16 cellular contexts compared by ENCODE assay signal in the genomic region with DNA sequence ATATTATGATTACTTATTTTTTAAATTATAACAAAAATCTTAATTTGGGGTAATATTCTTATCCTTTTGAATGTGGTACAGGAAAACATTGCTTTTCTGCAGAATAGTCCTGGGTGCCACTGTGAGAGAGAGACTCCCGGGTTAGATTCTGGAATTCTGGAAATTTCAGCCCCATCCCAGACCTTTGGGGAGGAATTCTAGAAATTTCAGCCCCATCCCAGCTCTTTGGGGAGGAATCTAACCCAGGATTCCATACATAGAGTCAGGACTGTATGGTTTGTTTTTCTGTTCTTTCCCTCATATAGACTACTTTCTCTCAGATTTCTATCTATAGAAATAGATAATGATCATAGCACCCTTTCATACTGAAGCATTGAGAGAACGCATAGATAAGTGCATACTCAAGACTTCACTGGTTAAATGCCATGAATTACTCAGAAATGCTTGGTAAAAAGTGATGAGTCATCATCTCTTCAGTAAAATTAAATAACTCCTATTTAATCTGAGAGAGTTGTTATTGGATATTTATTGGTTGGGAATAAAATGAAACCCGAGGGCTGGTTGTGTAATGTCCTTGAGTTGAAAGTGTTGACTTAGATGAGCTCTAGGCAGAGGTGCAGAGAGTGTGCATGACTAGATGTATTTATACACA. TPM values are rescaled to one million over a fixed set of nuclear protein-coding genes. Genes with fewer than 3 reads are reported as not detected.
DNase-seq lines count a peak whose midpoint lies in the region; ATAC-seq, FAIRE-seq and TF ChIP-seq lines count a peak whose summit lies in the region.
"Had no signal": no experiment of that assay in that cellular context is flagged by ENCODE, and none has a peak within 500 bp of the region (broad histone marks: within the 10 kb centered on the region; RNA-seq: fewer than 3 reads in every experiment).

No MANE protein-coding gene starts in this region.

- peaks cover 66% of the 10 kb centered on the region for H3K36me3 Mint-ChIP-seq in WTC11
- H3K36me3 Mint-ChIP-seq in stimulated activated effector memory CD8-positive, alpha-beta T cell treated with anti-CD3 and anti-CD28 coated beads, Interleukin-12 subunit alpha, Interleukin-12 subunit beta, amount 100 ng/mL, for 72 hours: peaks cover 67% of the 10 kb centered on the region

- in situ Hi-C loops in HepG2 (cut with HindIII; ENCODE audit: extremely low pct_ligation_motif_present, low pct_unique_long_range_greater_than_20kb): no loop called here

- no peaks in the 10 kb centered on the region; the same call in 1 of the 2 replicates for H4K20me1 ChIP-seq in HepG2 (ENCODE audit: insufficient read depth, low read length)

- WGBS in HepG2 (ENCODE audit: low lambda C conversion rate): 94% methylated on average over 3 of the region's 3 CpGs
- WGBS in right lobe of liver (ENCODE audit: insufficient coverage, low coverage, low lambda C conversion rate, missing lambda C conversion rate): 84% methylated on average over 3 of the region's 3 CpGs

- H3K4me1 ChIP-seq in HepG2 (ENCODE audit: insufficient read depth, low read length) (0 out of 2 replicates have a peak, but pooled peaks cover 5% of the 10 kb centered on the region), right lobe of liver (no peaks in the 10 kb centered on the region)

- no peak overlapping the region for H2AFZ ChIP-seq in HepG2 (ENCODE audit: low read length)

- no peaks in the 10 kb centered on the region for H3K9me3 ChIP-seq in HepG2 (ENCODE audit: low read length)
- H3K9me3 ChIP-seq in right lobe of liver: no peaks in the 10 kb centered on the region
- H3K9me3 ChIP-seq: esophagus muscularis mucosa, left ventricle myocardium inferior, vagina had no signal

- no peaks in the 10 kb centered on the region for H3K27me3 ChIP-seq in HepG2 (ENCODE audit: control insufficient read depth in 1 of 2, insufficient read depth in 2 of 2, low read length in 2 of 2)
- H3K27me3 ChIP-seq in right lobe of liver: no peaks in the 10 kb centered on the region
- H3K27me3 ChIP-seq: esophagus muscularis mucosa, vagina had no signal

- CTCF ChIA-PET in HepG2 (lab: Yijun Ruan, JAX; ENCODE audit: low intra/inter-chr PET ratio, low total read pairs): no interaction called here
- CTCF ChIA-PET in WTC11 (lab: Charles Lee): interaction anchor here (1.3 kb wide), 1 partner anchor 54 kb away, joined by 6 read pairs; no protein-coding TSS in a partner anchor

- peak overlapping the region; percentile 60 for H3K27ac Mint-ChIP-seq in WTC11
- no peak overlapping the region for H3K27ac Mint-ChIP-seq in stimulated activated effector memory CD8-positive, alpha-beta T cell treated with anti-CD3 and anti-CD28 coated beads, Interleukin-12 subunit alpha, Interleukin-12 subunit beta, amount 100 ng/mL, for 72 hours

- H3K4me2 ChIP-seq in HepG2 (ENCODE audit: low read depth, low read length): no peak overlapping the region

- TF ChIP-seq POLR2A in HepG2 (IDR thresholded peaks at IDR 0.05; ENCODE audit: insufficient read depth in 1 of 2, low read depth in 2 of 2, low read length in 2 of 2) (no peak), right lobe of liver (IDR thresholded peaks at IDR 0.05) (no peak)

- BruUV-seq in HepG2 (replicated peaks; lab: Mats Ljungman, UMichigan): no TSS peak

- H3K4me3 Mint-ChIP-seq in WTC11: no peak overlapping the region
- H3K4me3 Mint-ChIP-seq in stimulated activated effector memory CD8-positive, alpha-beta T cell treated with anti-CD3 and anti-CD28 coated beads, Interleukin-12 subunit alpha, Interleukin-12 subunit beta, amount 100 ng/mL, for 72 hours: no peak overlapping the region

- POLR2A ChIA-PET in HepG2 (lab: Yijun Ruan, JAX) (no interaction called here), WTC11 (lab: Charles Lee) (interaction anchor here (0.8 kb wide), 1 partner anchor 8 kb away, joined by 3 read pairs; a partner anchor contains a TSS)

- H3K4me3 ChIP-seq in HepG2 (replicated peaks in 1 of 3; ENCODE audit: insufficient read depth in 1 of 3, low read depth in 2 of 3, low read length in 3 of 3) (no peak overlapping the region), right lobe of liver (no peak overlapping the region)
- H3K4me3 ChIP-seq: esophagus muscularis mucosa, left ventricle myocardium inferior, vagina had no signal

- TF ChIP-seq CTCF in HepG2 (CRISPR knock-in tag; IDR thresholded peaks at IDR 0.05): no peak
- TF ChIP-seq CTCF in right lobe of liver (IDR thresholded peaks at IDR 0.05): no peak
- TF ChIP-seq CTCF in WTC11 (IDR thresholded peaks at IDR 0.05): no peak

- FAIRE-seq in HepG2 (lab: Jason Lieb, UNC): no peak
- FAIRE-seq: GM12891 had no signal

- no peak for TF ChIP-seq RAD21 in HepG2 (CRISPR knock-in tag; IDR thresholded peaks at IDR 0.05)

- no peaks in the 10 kb centered on the region for H3K27me3 Mint-ChIP-seq in WTC11 (ENCODE audit: low read depth)

- TF ChIP-seq EP300 in HepG2 (IDR thresholded peaks at IDR 0.05; ENCODE audit: low read depth in 2 of 2, low read length in 2 of 2) (no peak), HepG2 (CRISPR knock-in tag; IDR thresholded peaks at IDR 0.05; ENCODE audit: borderline replicate concordance) (no peak)

- DNase-seq in HepG2 (ENCODE audit: low spot score) (no peak), right lobe of liver (no peak), WTC11 (ENCODE audit: low spot score) (no peak), fibroblast of peridontal ligament (ENCODE audit: extremely low read depth) (peak; percentile 66), glomerular visceral epithelial cell (ENCODE audit: extremely low spot score) (no peak)
- no peak for DNase-seq in stimulated activated effector memory CD8-positive, alpha-beta T cell treated with anti-CD3 and anti-CD28 coated beads, Interleukin-12 subunit alpha, Interleukin-12 subunit beta, amount 100 ng/mL, for 72 hours (ENCODE audit: low spot score in 2 of 2)
- DNase-seq: amygdala; left ventricle myocardium inferior; NCI-H1694 treated with DMSO at 0.1 percent for 48 hours; NCI-H446; stimulated activated naive CD4-positive, alpha-beta T cell treated with Interleukin-2 at 50 U/mL for 16 hours had no signal

- peaks cover 34% of the 10 kb centered on the region for H3K4me1 Mint-ChIP-seq in WTC11
- H3K4me1 Mint-ChIP-seq in stimulated activated effector memory CD8-positive, alpha-beta T cell treated with anti-CD3 and anti-CD28 coated beads, Interleukin-12 subunit alpha, Interleukin-12 subunit beta, amount 100 ng/mL, for 72 hours: peaks cover 6% of the 10 kb centered on the region

- H3K27ac ChIP-seq in HepG2 (ENCODE audit: extremely low read length, insufficient read depth, low read length): no peak overlapping the region
- no peak overlapping the region for H3K27ac ChIP-seq in right lobe of liver
- H3K27ac ChIP-seq: esophagus muscularis mucosa, left ventricle myocardium inferior, vagina had no signal

- no peak overlapping the region for H3K9ac ChIP-seq in HepG2 (ENCODE audit: insufficient read depth, low read depth, low read length)

- no peaks in the 10 kb centered on the region for H3K79me2 ChIP-seq in HepG2 (ENCODE audit: insufficient read depth, low read length)

- H3K36me3 ChIP-seq in HepG2 (replicated peaks in 1 of 2; ENCODE audit: control insufficient read depth in 1 of 2, insufficient read depth in 2 of 2, low read length in 2 of 2) (peaks cover 12 to 51% of the 10 kb centered on the region in 2 experiments), right lobe of liver (peaks cover 0 to 18% (median 15%) of the 10 kb centered on the region in 4 donors)

- intact Hi-C loops in HepG2 (cut with micrococcal nuclease; ENCODE audit: unreplicated experiment): no loop called here
- intact Hi-C loops in right lobe of liver (cut with DNase I): no loop called here

- no peak for ATAC-seq in HepG2
- no peak for ATAC-seq in right lobe of liver
- peak; percentile 47; the same call in 1 of the 2 replicates for ATAC-seq in WTC11
- ATAC-seq in stimulated activated effector memory CD8-positive, alpha-beta T cell treated with anti-CD3 and anti-CD28 coated beads, Interleukin-12 subunit alpha, Interleukin-12 subunit beta, amount 100 ng/mL, for 72 hours: peak; percentile 44
- ATAC-seq in GM21447 (IDR thresholded peaks at IDR 0.05; ENCODE audit: unreplicated experiment): no peak
- ATAC-seq in GM21367 (IDR thresholded peaks at IDR 0.05; ENCODE audit: unreplicated experiment): no peak

- 0 out of 2 replicates have a peak, but pooled peaks cover 3% of the 10 kb centered on the region for H3K9me3 Mint-ChIP-seq in WTC11
- H3K9me3 Mint-ChIP-seq in stimulated activated effector memory CD8-positive, alpha-beta T cell treated with anti-CD3 and anti-CD28 coated beads, Interleukin-12 subunit alpha, Interleukin-12 subunit beta, amount 100 ng/mL, for 72 hours: no peaks in the 10 kb centered on the region

RNA-seq across cellular contexts. Expression of a gene that starts 8.3 kb away (rescaled TPM):
- total RNA-seq in HepG2 (2016; rRNA removed; fragmentation: Illumina TruSeq; extraction: Trizol) (58.9 and 87.3 TPM in 2 replicates), right lobe of liver (10 to 100 TPM; 12.6 to 42.3 (median 22.4) TPM), WTC11 (2021) (89.1 to 93.2 TPM (median 90.7 TPM) in 3 replicates)
- 21.6 and 23.6 TPM in 2 replicates for total RNA-seq in HepG2 (2016; cell fraction: cytosol; rRNA removed; fragmentation: Illumina TruSeq; extraction: Trizol; ENCODE audit: low read depth)
- 64.0 and 92.3 TPM in 2 replicates for total RNA-seq in HepG2 (2016; cell fraction: insoluble cytoplasmic fraction; rRNA removed; fragmentation: Illumina TruSeq; extraction: Trizol)
- total RNA-seq in HepG2 (2016; cell fraction: membrane; rRNA removed; fragmentation: Illumina TruSeq; extraction: Trizol): 53.8 and 56.3 TPM in 2 replicates
- total RNA-seq in HepG2 (2016; cell fraction: nucleus; rRNA removed; fragmentation: Illumina TruSeq; extraction: Trizol): 43.7 and 47.1 TPM in 2 replicates
- 52.0 and 62.3 TPM in 2 replicates for polyA plus RNA-seq in HepG2 (2011; rRNA removed)
- 41.9 and 51.7 TPM in 2 replicates for polyA plus RNA-seq in HepG2 (2011; cell fraction: cytosol; rRNA removed)
- polyA plus RNA-seq in HepG2 (2011; cell fraction: nucleus; rRNA removed): 30.6 and 34.3 TPM in 2 replicates
- 43.5 and 57.9 TPM in 2 replicates for polyA plus RNA-seq in HepG2 (2012)
- polyA plus RNA-seq in HepG2 (2016; cell fraction: cytosol; fragmentation: Illumina TruSeq; extraction: Trizol; ENCODE audit: low read depth): 12.7 and 14.9 TPM in 2 replicates
- 77.8 and 78.4 TPM in 2 replicates for polyA plus RNA-seq in HepG2 (2016; cell fraction: insoluble cytoplasmic fraction; fragmentation: Illumina TruSeq; extraction: Trizol; ENCODE audit: low read depth)
- 35.6 and 35.9 TPM in 2 replicates for polyA plus RNA-seq in HepG2 (2016; cell fraction: membrane; fragmentation: Illumina TruSeq; extraction: Trizol; ENCODE audit: low read depth)
- 47.7 and 49.8 TPM in 2 replicates for polyA plus RNA-seq in HepG2 (2016; cell fraction: nucleus; fragmentation: Illumina TruSeq; extraction: Trizol; ENCODE audit: insufficient read depth, low read depth)
- 60.5 and 98.2 TPM in 2 replicates for polyA minus RNA-seq in HepG2 (2011; rRNA and poly(A)+ RNA removed; ENCODE audit: low replicate concordance)
- polyA minus RNA-seq in HepG2 (2011; cell fraction: cytosol; rRNA and poly(A)+ RNA removed): 40.2 and 44.5 TPM in 2 replicates
- polyA minus RNA-seq in HepG2 (2011; cell fraction: nucleus; rRNA and poly(A)+ RNA removed): 128 and 137 TPM in 2 replicates

RNA-seq across cellular contexts. Expression of a gene that starts 22.2 kb away (rescaled TPM):
- total RNA-seq in HepG2 (2016; rRNA removed; fragmentation: Illumina TruSeq; extraction: Trizol) (0.15 and 0.20 TPM in 2 replicates), right lobe of liver (1 to 10 TPM in 3 of 6 experiments, under 1 TPM in 3; 0.59 to 2.1 (median 1.3) TPM), WTC11 (2021) (117 to 131 TPM (median 127 TPM) in 3 replicates)
- total RNA-seq in HepG2 (2016; cell fraction: cytosol; rRNA removed; fragmentation: Illumina TruSeq; extraction: Trizol; ENCODE audit: low read depth): not detected in 2 replicates
- total RNA-seq in HepG2 (2016; cell fraction: insoluble cytoplasmic fraction; rRNA removed; fragmentation: Illumina TruSeq; extraction: Trizol): 0.12 and 0.24 TPM in 2 replicates
- total RNA-seq in HepG2 (2016; cell fraction: membrane; rRNA removed; fragmentation: Illumina TruSeq; extraction: Trizol): 0.19 and 0.21 TPM in 2 replicates
- 0.19 and 0.22 TPM in 2 replicates for total RNA-seq in HepG2 (2016; cell fraction: nucleus; rRNA removed; fragmentation: Illumina TruSeq; extraction: Trizol)
- polyA plus RNA-seq in HepG2 (2011; rRNA removed): 0.11 and 0.17 TPM in 2 replicates
- 0.24 and 0.28 TPM in 2 replicates for polyA plus RNA-seq in HepG2 (2011; cell fraction: cytosol; rRNA removed)
- polyA plus RNA-seq in HepG2 (2011; cell fraction: nucleus; rRNA removed): 0.06 and 0.12 TPM in 2 replicates
- 0.17 and 0.24 TPM in 2 replicates for polyA plus RNA-seq in HepG2 (2012)
- polyA plus RNA-seq in HepG2 (2016; cell fraction: cytosol; fragmentation: Illumina TruSeq; extraction: Trizol; ENCODE audit: low read depth): 0.02 TPM in 1 of 2 replicates, not detected in the other
- 0.05 and 0.16 TPM in 2 replicates for polyA plus RNA-seq in HepG2 (2016; cell fraction: insoluble cytoplasmic fraction; fragmentation: Illumina TruSeq; extraction: Trizol; ENCODE audit: low read depth)
- polyA plus RNA-seq in HepG2 (2016; cell fraction: membrane; fragmentation: Illumina TruSeq; extraction: Trizol; ENCODE audit: low read depth): 0.05 and 0.16 TPM in 2 replicates
- polyA plus RNA-seq in HepG2 (2016; cell fraction: nucleus; fragmentation: Illumina TruSeq; extraction: Trizol; ENCODE audit: insufficient read depth, low read depth): 0.24 TPM in 1 of 2 replicates, not detected in the other
- polyA minus RNA-seq in HepG2 (2011; rRNA and poly(A)+ RNA removed; ENCODE audit: low replicate concordance): 2.2 and 40.9 TPM in 2 replicates
- not detected in 2 replicates for polyA minus RNA-seq in HepG2 (2011; cell fraction: cytosol; rRNA and poly(A)+ RNA removed)
- polyA minus RNA-seq in HepG2 (2011; cell fraction: nucleus; rRNA and poly(A)+ RNA removed): 0.37 and 0.39 TPM in 2 replicates

Comparison
In these comparisons a context has a peak if more than half of its experiments do, and no peak if none do; other contexts are left out.
1. ATAC-seq: peak in WTC11 (single experiment) and stimulated activated effector memory CD8-positive, alpha-beta T cell treated with anti-CD3 and anti-CD28 coated beads, Interleukin-12 subunit alpha, Interleukin-12 subunit beta, amount 100 ng/mL, for 72 hours (single experiment); none in HepG2 (single experiment), right lobe of liver (0 of 4), GM21447 (single experiment) and GM21367 (single experiment).
2. RNA of a gene that starts 22.2 kb away (total RNA-seq): 117 to 131 TPM in WTC11; 0.59 to 2.1 TPM in right lobe of liver and 0.12 to 0.24 TPM in HepG2; every median in the first group is over 10 times any median in the second.